Comparison of ENCODE assay signal across 27 cellular contexts in the genomic region with DNA sequence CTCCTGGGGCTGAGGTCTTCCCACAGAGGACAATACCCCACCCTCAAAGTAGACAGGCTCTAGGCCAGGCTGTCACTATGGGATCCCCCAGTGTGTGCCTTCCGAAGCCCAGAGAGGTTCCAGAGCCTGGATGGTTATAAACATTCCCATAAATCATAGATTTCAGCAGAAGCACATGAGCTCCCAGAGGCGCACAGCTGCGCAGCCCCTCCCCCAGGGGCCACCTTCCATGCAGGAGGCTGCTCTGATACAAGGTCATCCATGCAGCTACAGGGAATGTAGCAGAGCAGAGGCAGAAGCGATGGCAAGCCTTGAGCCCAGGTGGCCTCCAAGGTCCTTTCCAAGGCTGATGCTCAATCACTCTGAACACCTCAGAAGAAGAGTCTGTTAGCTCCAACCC.
"Had no signal": no experiment of that assay in that cellular context is flagged by ENCODE, and none has a peak within 500 bp of the region (broad histone marks: within the 10 kb centered on the region; RNA-seq: fewer than 3 reads in every experiment).

No MANE protein-coding gene starts in this region.

- H3K4me1 ChIP-seq: left ventricle myocardium inferior, pancreas, right atrium auricular region, right lobe of liver, stomach, testis, upper lobe of right lung had no signal

- H3K9me3 ChIP-seq: pancreas, testis had no signal

- H3K4me2 ChIP-seq: smooth muscle cell had no signal

- ATAC-seq: left colon; mucosa of descending colon; naive thymus-derived CD4-positive, alpha-beta T cell; natural killer cell treated with Interleukin-12 subunit alpha and Interleukin-12 subunit beta and Interleukin-15 and Interleukin-18, amount 100 ng/mL, for 72 hours; pancreas; right lobe of liver; stimulated activated naive B cell treated with anti-CD40 and anti-IgM and Interleukin-4, amounts not matched to agents 10 μg/mL and 1 μg/mL and 100 μg/mL, for 72 hours; stimulated activated naive CD8-positive, alpha-beta T cell treated with anti-CD3 and anti-CD28 coated beads, Interleukin-15, Interleukin-2, amounts not matched to agents 100 U/mL and 50 U/mL, for 24 hours; upper lobe of right lung had no signal

- DNase-seq: head of caudate nucleus; hypothalamus; immature natural killer cell; kidney; left colon; left ventricle myocardium inferior; midbrain; mucosa of descending colon; naive thymus-derived CD4-positive, alpha-beta T cell; pancreas; stimulated activated CD4-positive, alpha-beta T cell treated with anti-CD3 and anti-CD28 coated beads, Interleukin-12 subunit alpha, Interleukin-12 subunit beta, amount 100 ng/mL, for 4 hours; stimulated activated CD4-positive, alpha-beta T cell treated with anti-CD3 and anti-CD28 coated beads, Interleukin-15, amount 100 ng/mL, for 24 hours; stimulated activated CD4-positive, alpha-beta T cell treated with anti-CD3 and anti-CD28 coated beads, Interleukin-2, amount 100 ng/mL, for 24 hours; stimulated activated CD4-positive, alpha-beta T cell treated with anti-CD3 and anti-CD28 coated beads, Interleukin-4, amount 100 ng/mL, for 1 hour; stimulated activated naive B cell treated with anti-CD40 and anti-IgM and Interleukin-4, amounts not matched to agents 10 μg/mL and 1 μg/mL and 100 μg/mL, for 72 hours; stimulated activated naive CD8-positive, alpha-beta T cell treated with anti-CD3 and anti-CD28 coated beads, Interleukin-15, Interleukin-2, amounts not matched to agents 100 U/mL and 50 U/mL, for 24 hours; stomach; testis; tibial artery; trophoblast cell; upper lobe of right lung had no signal

- H3K36me3 ChIP-seq: left ventricle myocardium inferior, pancreas, right atrium auricular region, right lobe of liver, stomach, tibial artery, upper lobe of right lung had no signal

- H3K4me3 Mint-ChIP-seq: immature natural killer cell; memory B cell; naive thymus-derived CD4-positive, alpha-beta T cell; natural killer cell treated with Interleukin-12 subunit alpha and Interleukin-12 subunit beta and Interleukin-15 and Interleukin-18, amount 100 ng/mL, for 72 hours; stimulated activated naive B cell treated with anti-CD40 and anti-IgM and Interleukin-4, amounts not matched to agents 10 μg/mL and 1 μg/mL and 100 μg/mL, for 72 hours had no signal

- H3K4me3 ChIP-seq: left ventricle myocardium inferior, mucosa of descending colon, pancreas, right atrium auricular region, right lobe of liver, smooth muscle cell, stomach, testis, tibial artery, upper lobe of right lung had no signal

- H3K4me1 Mint-ChIP-seq: immature natural killer cell, memory B cell had no signal

- H3K27ac Mint-ChIP-seq: immature natural killer cell; memory B cell; naive thymus-derived CD4-positive, alpha-beta T cell; natural killer cell treated with Interleukin-12 subunit alpha and Interleukin-12 subunit beta and Interleukin-15 and Interleukin-18, amount 100 ng/mL, for 72 hours; progenitor cell of endocrine pancreas; stimulated activated naive B cell treated with anti-CD40 and anti-IgM and Interleukin-4, amounts not matched to agents 10 μg/mL and 1 μg/mL and 100 μg/mL, for 72 hours had no signal

- H3K27ac ChIP-seq: left ventricle myocardium inferior, pancreas, right atrium auricular region, right lobe of liver, stomach, testis, tibial artery, upper lobe of right lung had no signal

- H3K27me3 ChIP-seq: pancreas, right atrium auricular region, right lobe of liver, stomach, testis, tibial artery, upper lobe of right lung had no signal
